ENCODE assay signal across 7 cellular contexts in the genomic region with DNA sequence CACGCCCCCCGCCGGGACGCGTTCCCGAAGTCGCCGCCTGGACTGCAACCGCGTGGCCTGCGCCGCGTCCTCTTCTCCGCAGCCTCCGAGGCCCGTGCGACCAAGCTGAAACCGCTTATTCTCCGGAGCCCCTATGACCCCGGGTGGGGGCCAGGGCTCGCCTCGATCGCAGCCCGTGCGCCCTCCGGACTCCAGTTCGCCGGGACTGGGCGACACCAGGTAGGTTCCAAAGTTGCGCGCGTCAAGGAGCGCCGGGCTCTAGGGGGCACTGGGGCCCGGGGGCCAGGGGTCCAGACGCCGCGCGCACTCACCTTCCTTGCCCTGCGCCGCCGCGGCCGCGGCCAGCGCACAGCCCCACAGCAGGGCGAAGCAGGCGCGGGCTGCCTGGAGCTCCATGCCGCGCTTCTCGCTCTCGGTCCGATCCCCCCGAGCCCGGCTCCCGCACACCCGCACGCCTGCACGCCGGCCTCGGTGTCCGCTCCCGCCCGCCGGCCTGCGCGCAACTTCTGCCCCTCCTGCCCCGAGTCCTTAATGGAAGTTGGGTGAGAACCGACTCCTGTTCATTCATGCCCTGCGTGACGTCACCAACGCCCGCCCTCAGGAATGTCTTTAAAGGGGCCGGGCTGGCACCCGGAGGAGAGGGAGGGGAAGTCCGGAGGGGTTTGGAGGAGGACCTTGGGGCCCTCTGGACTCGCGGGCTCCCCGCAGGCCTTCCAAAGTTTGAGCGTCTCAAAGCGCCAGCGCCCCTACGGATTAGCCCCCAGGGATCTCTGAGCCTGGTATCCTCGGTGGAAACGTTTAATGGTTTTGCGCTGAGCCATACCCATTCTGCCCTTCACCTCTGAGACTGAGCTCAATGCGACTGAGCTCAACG. TPM values are rescaled to one million over a fixed set of nuclear protein-coding genes. Genes with fewer than 3 reads are reported as not detected.
A peak's percentile ranks its signal among the peaks of the same experiment; 100 is the strongest.
DNase-seq lines count a peak whose midpoint lies in the region; ATAC-seq and TF ChIP-seq lines count a peak whose summit lies in the region.

A gene (minus strand): TSS at position 533 of the 874 bp plus-strand sequence. CDS start 137 bp downstream, at position 396.

- H3K4me1 ChIP-seq in mammary epithelial cell (ENCODE audit: insufficient read depth, low read length) = peaks cover 54% of the 10 kb centered on the region
- no peaks in the 10 kb centered on the region for H3K4me1 ChIP-seq in rectal smooth muscle tissue (ENCODE audit: control insufficient read depth, insufficient read depth, low read length)

- H3K4me3 ChIP-seq in mammary epithelial cell (replicated peaks in 1 of 3; ENCODE audit: insufficient read depth in 1 of 3, low read depth in 2 of 3, low read length in 3 of 3) (peak within 1 kb of the TSS; percentile 87 to 97 (median 89)), iPS-11a (ENCODE audit: low read depth, low read length) (peak within 1 kb of the TSS; percentile 73), rectal smooth muscle tissue (ENCODE audit: low read length) (peak within 1 kb of the TSS; percentile 84)

- H3K9me3 ChIP-seq in mammary epithelial cell (replicated peaks; ENCODE audit: insufficient read depth, low read length) = no peaks in the 10 kb centered on the region

- H3K36me3 ChIP-seq in mammary epithelial cell (ENCODE audit: insufficient read depth, low read length) = peaks cover 11% of the 10 kb centered on the region
- no peaks in the 10 kb centered on the region for H3K36me3 ChIP-seq in rectal smooth muscle tissue (ENCODE audit: control insufficient read depth, insufficient read depth, low read length)

- no peak for TF ChIP-seq CTCF in mammary epithelial cell (conservative IDR thresholded peaks at IDR 0.05 in 1 of 2, IDR thresholded peaks at IDR 0.05 in 1 of 2; ENCODE audit: extremely low read depth in 1 of 2, insufficient read depth in 1 of 2, low read depth in 1 of 2, low read length in 2 of 2)
- TF ChIP-seq CTCF in GM13977 (IDR thresholded peaks at IDR 0.05; ENCODE audit: extremely low read depth, insufficient read depth, missing control alignments) = no peak

- peak within 1 kb of the TSS; percentile 88 for H3K4me2 ChIP-seq in mammary epithelial cell (ENCODE audit: insufficient read depth, low read depth, low read length)

- intact Hi-C loops in mammary epithelial cell (cut with micrococcal nuclease) = loop anchor here (1.0 to 2.0 kb wide), 5 partner anchors 9 to 73 kb away; no protein-coding TSS in a partner anchor

- H3K27me3 ChIP-seq in mammary epithelial cell (ENCODE audit: insufficient read depth, low read length) (no peaks in the 10 kb centered on the region), rectal smooth muscle tissue (ENCODE audit: control insufficient read depth, insufficient read depth, low read length) (no peaks in the 10 kb centered on the region)

- TSS peak; percentile 37 for BruUV-seq in mammary epithelial cell (replicated peaks; lab: Mats Ljungman, UMichigan)

- H3K27ac ChIP-seq in mammary epithelial cell (ENCODE audit: insufficient read depth, low read depth, low read length) (peak within 1 kb of the TSS; percentile 84), rectal smooth muscle tissue (ENCODE audit: low read depth, low read length) (peak within 1 kb of the TSS; percentile 41)

- dilution Hi-C loops in mammary epithelial cell (cut with HindIII; ENCODE audit: low sequenced_read_pairs) = loop anchor here (5.0 kb wide), 1 partner anchor 33 kb away; no protein-coding TSS in a partner anchor

- no peaks in the 10 kb centered on the region for H4K20me1 ChIP-seq in mammary epithelial cell (ENCODE audit: insufficient read depth, low read length)

- H3K79me2 ChIP-seq in mammary epithelial cell (ENCODE audit: insufficient read depth, low read length) = peaks cover 89% of the 10 kb centered on the region

- in situ Hi-C loops in mammary epithelial cell (cut with MboI; ENCODE audit: low sequenced_read_pairs in 2 of 2) (no loop called here), GM13977 (cut with MboI; ENCODE audit: low pct_unique_long_range_greater_than_20kb, low sequenced_read_pairs, unreplicated experiment) (no loop called here)

- no peak for ATAC-seq in GM18858 (IDR thresholded peaks at IDR 0.05; ENCODE audit: unreplicated experiment)

- peak within 1 kb of the TSS; percentile 48 for H2AFZ ChIP-seq in mammary epithelial cell (ENCODE audit: low read depth, low read length)

- DNase-seq in GM03348 (ENCODE audit: low spot score) (peak; percentile 91), NCI-H226 (peak; percentile 98), mammary epithelial cell (peak; percentile 91), GM13977 (ENCODE audit: low spot score) (no peak)

- WGBS in mammary epithelial cell (ENCODE audit: low coverage, missing lambda C conversion rate) = 14% methylated on average over 8 of the region's 89 CpGs

- peak within 1 kb of the TSS; percentile 86 for H3K9ac ChIP-seq in mammary epithelial cell (ENCODE audit: insufficient read depth, low read length)
- H3K9ac ChIP-seq in rectal smooth muscle tissue (ENCODE audit: low read length) = peak within 1 kb of the TSS; percentile 25

- CTCF ChIA-PET in mammary epithelial cell (lab: Charles Lee; ENCODE audit: low non-redundant PET) = interaction anchor here (0.6 to 1.0 kb wide), 2 partner anchors 73 to 74 kb away, joined by 3 to 4 read pairs; no protein-coding TSS in a partner anchor

RNA-seq across cellular contexts. Expression of the gene that starts here (rescaled TPM):
- 100 to 1,000 TPM in 1 of 2 donors, 10 to 100 TPM in 1; 77.3 to 181 TPM for total RNA-seq in mammary epithelial cell
- polyA plus RNA-seq in mammary epithelial cell = 91.7 TPM
- 181 TPM for polyA minus RNA-seq in mammary epithelial cell
